1 cellular context compared by ENCODE assay signal in genomic region chr1:22386774-22387173, GRCh38.
TF ChIP-seq lines count a peak whose summit lies in the region.

No MANE protein-coding gene starts in this region.

TF ChIP-seq in K562, 482 proteins besides CTCF, POLR2A, EP300 and RAD21 (continued from another document):
- no peak for TF ChIP-seq ZFP91 (CRISPR knock-in tag; IDR thresholded peaks at IDR 0.05)
